In the genomic region with DNA sequence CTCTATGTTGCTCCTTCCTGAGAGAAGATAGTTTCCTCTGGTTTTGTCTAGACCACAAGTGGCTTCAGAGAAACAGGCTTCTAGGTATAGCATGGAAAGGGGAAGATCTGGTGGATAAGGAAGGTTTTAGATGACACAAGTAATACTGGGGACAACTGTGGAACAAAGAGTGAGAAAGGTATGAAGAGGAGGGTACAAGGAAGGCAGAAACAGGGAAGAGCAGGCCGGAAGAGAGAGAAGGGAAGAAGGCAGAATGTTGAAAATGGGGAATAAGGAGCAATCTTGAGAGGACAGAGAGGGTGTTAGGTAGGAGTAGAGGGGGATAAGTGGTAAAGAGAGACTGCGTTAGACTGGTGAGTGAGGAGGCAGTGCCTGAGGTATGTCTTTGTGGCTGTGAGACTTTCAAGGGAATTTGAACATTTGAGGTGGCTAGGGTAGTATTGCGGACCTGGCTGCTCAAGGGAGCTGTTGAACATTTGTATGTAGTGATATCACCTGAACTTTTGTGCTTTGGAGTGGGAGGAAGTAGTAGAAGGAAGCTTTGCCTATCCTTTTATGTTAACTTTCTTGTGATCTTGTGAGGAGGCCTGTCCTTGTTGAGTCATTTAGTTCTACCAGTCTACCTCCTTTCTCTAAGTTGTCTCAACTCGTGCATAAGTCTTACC, we compare ENCODE assay signal across 14 cellular contexts.
DNase-seq lines count a peak whose midpoint lies in the region; ATAC-seq, FAIRE-seq and TF ChIP-seq lines count a peak whose summit lies in the region.
"Had no signal": no experiment of that assay in that cellular context is flagged by ENCODE, and none has a peak within 500 bp of the region (broad histone marks: within the 10 kb centered on the region; RNA-seq: fewer than 3 reads in every experiment).

No MANE protein-coding gene starts in this region.

- peak; percentile 26 for DNase-seq in DND-41
- DNase-seq in IMR-90 = peak; percentile 35
- peak; percentile 26 for DNase-seq in activated CD8-positive, alpha-beta T cell treated with anti-CD3 and anti-CD28 coated beads for 36 hours
- no peak for DNase-seq in left lung
- DNase-seq in SJCRH30 = no peak
- DNase-seq in superior temporal gyrus (ENCODE audit: extremely low spot score) = no peak
- DNase-seq in GM19239 (ENCODE audit: insufficient read length, low spot score) = no peak
- DNase-seq: activated CD4-positive, CD25-positive, alpha-beta regulatory T cell; DMS 273 treated with DMSO at 0.1 percent for 48 hours; GM23248; kidney; NCI-H1105; pancreas had no signal

- ATAC-seq in DND-41 (ENCODE audit: insufficient read depth, low read depth) = peak; percentile 84
- no peak for ATAC-seq in IMR-90 (ENCODE audit: low read depth)
- peak; percentile 87 for ATAC-seq in activated CD8-positive, alpha-beta T cell treated with anti-CD3 and anti-CD28 coated beads for 36 hours
- ATAC-seq in left lung = peak; percentile 41
- no peak for ATAC-seq in HG02970 (IDR thresholded peaks at IDR 0.05; ENCODE audit: low FRiP score, unreplicated experiment)

- H4K8ac ChIP-seq in IMR-90 (ENCODE audit: low read depth in 2 of 2, low read length in 2 of 2) = no peak overlapping the region

- H3K4me1 ChIP-seq in DND-41 (ENCODE audit: insufficient read depth, low read length) (peaks cover 31% of the 10 kb centered on the region), IMR-90 (ENCODE audit: control insufficient read depth, insufficient read depth, low read length) (peaks cover 18% of the 10 kb centered on the region), left lung (peaks cover 0 to 90% of the 10 kb centered on the region in 2 donors), SJCRH30 (peaks cover 11% of the 10 kb centered on the region; the same call in 1 of the 2 replicates)

- WGBS in IMR-90 (ENCODE audit: extremely low coverage in 2 of 2, insufficient read length in 1 of 2), 2 experiments = 100% methylated on average over 1 to 2 of the region's 4 CpGs

- no peak overlapping the region for H3K18ac ChIP-seq in IMR-90 (ENCODE audit: low read depth, low read length)

- H4K91ac ChIP-seq in IMR-90 (ENCODE audit: insufficient read depth, low read depth, low read length) = no peak overlapping the region

- TF ChIP-seq RAD21 in IMR-90 (IDR thresholded peaks at IDR 0.05; ENCODE audit: low read length) = no peak

- no peaks in the 10 kb centered on the region for H3K9me3 ChIP-seq in DND-41 (ENCODE audit: insufficient read depth, low read length, severe bottlenecking)
- no peaks in the 10 kb centered on the region for H3K9me3 ChIP-seq in IMR-90 (ENCODE audit: control insufficient read depth, insufficient read depth, low read length)
- H3K9me3 ChIP-seq in left lung = no peaks in the 10 kb centered on the region
- no peaks in the 10 kb centered on the region for H3K9me3 ChIP-seq in SJCRH30 (replicated peaks)
- H3K9me3 ChIP-seq: pancreas had no signal

- no peaks in the 10 kb centered on the region for H3K27me3 ChIP-seq in DND-41 (ENCODE audit: insufficient read depth, low read length, poor library complexity)
- H3K27me3 ChIP-seq in IMR-90 (ENCODE audit: control insufficient read depth, insufficient read depth, low read length) = no peaks in the 10 kb centered on the region
- H3K27me3 ChIP-seq in left lung = no peaks in the 10 kb centered on the region
- no peaks in the 10 kb centered on the region for H3K27me3 ChIP-seq in SJCRH30
- H3K27me3 ChIP-seq: pancreas had no signal

- H3K4me1 Mint-ChIP-seq in activated CD8-positive, alpha-beta T cell treated with anti-CD3 and anti-CD28 coated beads for 36 hours (ENCODE audit: low read depth) = peaks cover 59% of the 10 kb centered on the region

- CTCF ChIA-PET in IMR-90 (lab: Yijun Ruan, JAX) = no interaction called here
- CTCF ChIA-PET in activated CD8-positive, alpha-beta T cell treated with anti-CD3 and anti-CD28 coated beads for 36 hours (lab: Charles Lee) = no interaction called here

- no peak overlapping the region for H2AFZ ChIP-seq in DND-41 (ENCODE audit: low read depth, low read length)
- no peak overlapping the region for H2AFZ ChIP-seq in IMR-90 (replicated peaks; ENCODE audit: low read length, poor library complexity)
- H2AFZ ChIP-seq: GM23248 had no signal

- TF ChIP-seq POLR2A in IMR-90 (IDR thresholded peaks at IDR 0.05; ENCODE audit: low read depth, low read length) = no peak

- H3K56ac ChIP-seq in IMR-90 (ENCODE audit: extremely low read depth, insufficient read depth, low read length) = no peak overlapping the region

- H3K4me2 ChIP-seq in DND-41 (ENCODE audit: insufficient read depth, low read length) (no peak overlapping the region), IMR-90 (ENCODE audit: low read depth, low read length) (no peak overlapping the region)

- H2BK20ac ChIP-seq in IMR-90 (ENCODE audit: low read depth, low read length) = no peak overlapping the region

- TF ChIP-seq CTCF in DND-41 (IDR thresholded peaks at IDR 0.05; ENCODE audit: borderline replicate concordance, extremely low read depth, low read length, poor library complexity, severe bottlenecking) = no peak
- no peak for TF ChIP-seq CTCF in IMR-90 (conservative IDR thresholded peaks at IDR 0.05; ENCODE audit: low read depth, low read length)
- TF ChIP-seq CTCF in activated CD8-positive, alpha-beta T cell treated with anti-CD3 and anti-CD28 coated beads for 36 hours (IDR thresholded peaks at IDR 0.05) = no peak
- TF ChIP-seq CTCF in left lung (IDR thresholded peaks at IDR 0.05) = no peak

- no peak overlapping the region for H2BK5ac ChIP-seq in IMR-90 (ENCODE audit: low read depth, low read length, poor library complexity, severe bottlenecking)

- no peaks in the 10 kb centered on the region for H3K9me3 Mint-ChIP-seq in activated CD8-positive, alpha-beta T cell treated with anti-CD3 and anti-CD28 coated beads for 36 hours

- 0 out of 2 replicates have a peak overlapping the region, but pooled peaks have one; percentile 16 for H3K9ac ChIP-seq in DND-41 (ENCODE audit: low read depth, low read length)
- H3K9ac ChIP-seq in IMR-90 (ENCODE audit: low read depth, low read length) = no peak overlapping the region
- H3K9ac ChIP-seq: GM23248 had no signal

- peaks cover 35% of the 10 kb centered on the region for H3K9me1 ChIP-seq in IMR-90 (ENCODE audit: insufficient read depth, low read length)

- no peak overlapping the region for H2AK9ac ChIP-seq in IMR-90 (replicated peaks; ENCODE audit: low read depth, low read length, poor library complexity)

- H3K4ac ChIP-seq in IMR-90 (ENCODE audit: low read depth, low read length) = no peak overlapping the region

- POLR2A ChIA-PET in IMR-90 (lab: Charles Lee; ENCODE audit: unreplicated experiment) = no interaction called here
- POLR2A ChIA-PET in activated CD8-positive, alpha-beta T cell treated with anti-CD3 and anti-CD28 coated beads for 36 hours (lab: Charles Lee) = interaction anchor here (0.7 kb wide), 1 partner anchor 432 kb away, joined by 3 read pairs; no protein-coding TSS in a partner anchor

- peaks cover 53% of the 10 kb centered on the region for H3K79me2 ChIP-seq in DND-41 (ENCODE audit: insufficient read depth, low read length)

- no peak overlapping the region for H2AK5ac ChIP-seq in IMR-90 (ENCODE audit: low read depth, low read length)

- H3K79me1 ChIP-seq in IMR-90 (ENCODE audit: low read depth in 1 of 2, low read length in 2 of 2) = peaks cover 52 to 85% of the 10 kb centered on the region in 2 experiments

- in situ Hi-C loops in IMR-90 (cut with MboI; ENCODE audit: low sequenced_read_pairs) = no loop called here

- dilution Hi-C loops in IMR-90 (cut with HindIII; ENCODE audit: low sequenced_read_pairs, unreplicated experiment) = no loop called here

- H3K14ac ChIP-seq in IMR-90 (replicated peaks; ENCODE audit: low read depth, low read length) = no peak overlapping the region

- H3K27ac ChIP-seq in DND-41 (ENCODE audit: low read length) (peak overlapping the region; percentile 33), IMR-90 (ENCODE audit: insufficient read depth, low read length) (no peak overlapping the region), left lung (peak overlapping the region in 1 of 2 donors; percentile 30), SJCRH30 (no peak overlapping the region)
- H3K27ac ChIP-seq: GM23248 had no signal

- no TSS peak for BruUV-seq in IMR-90 (replicated peaks; lab: Mats Ljungman, UMichigan)

- H2BK120ac ChIP-seq in IMR-90 (ENCODE audit: low read depth, low read length) = no peak overlapping the region

- intact Hi-C loops in IMR-90 (cut with micrococcal nuclease) (no loop called here), left lung (cut with DNase I) (no loop called here)
- intact Hi-C loops in activated CD8-positive, alpha-beta T cell treated with anti-CD3 and anti-CD28 coated beads for 36 hours (cut with micrococcal nuclease) = no loop called here

- H3K4me3 Mint-ChIP-seq in activated CD8-positive, alpha-beta T cell treated with anti-CD3 and anti-CD28 coated beads for 36 hours = no peak overlapping the region

- no peak overlapping the region for H2BK15ac ChIP-seq in IMR-90 (ENCODE audit: low read depth, low read length)

- no peak for FAIRE-seq in GM19239 (lab: Jason Lieb, UNC)
- FAIRE-seq: kidney, pancreas had no signal

- H4K20me1 ChIP-seq in DND-41 (ENCODE audit: insufficient read depth, low read length) = peaks cover 44% of the 10 kb centered on the region
- H4K20me1 ChIP-seq in IMR-90 (ENCODE audit: insufficient read depth, low read length) = peaks cover 84% of the 10 kb centered on the region

- H3K36me3 ChIP-seq in DND-41 (ENCODE audit: insufficient read depth, low read length) (no peaks in the 10 kb centered on the region), IMR-90 (ENCODE audit: control insufficient read depth, insufficient read depth, low read length) (no peaks in the 10 kb centered on the region), left lung (no peaks in the 10 kb centered on the region), SJCRH30 (0 out of 2 replicates have a peak, but pooled peaks cover 2% of the 10 kb centered on the region)
- H3K36me3 ChIP-seq: pancreas had no signal

- no peaks in the 10 kb centered on the region for H3K27me3 Mint-ChIP-seq in activated CD8-positive, alpha-beta T cell treated with anti-CD3 and anti-CD28 coated beads for 36 hours

- no peak overlapping the region for H3K23ac ChIP-seq in IMR-90 (ENCODE audit: low read depth, low read length)

- no peak overlapping the region for H4K5ac ChIP-seq in IMR-90 (ENCODE audit: low read depth, low read length)

- no peaks in the 10 kb centered on the region for H3K36me3 Mint-ChIP-seq in activated CD8-positive, alpha-beta T cell treated with anti-CD3 and anti-CD28 coated beads for 36 hours (ENCODE audit: low read depth)

- H3K4me3 ChIP-seq in DND-41 (ENCODE audit: low read depth in 1 of 2, low read length in 2 of 2) = no peak overlapping the region
- H3K4me3 ChIP-seq in IMR-90 (ENCODE audit: insufficient read depth, low read depth, low read length) = no peak overlapping the region
- H3K4me3 ChIP-seq in left lung = no peak overlapping the region
- no peak overlapping the region for H3K4me3 ChIP-seq in SJCRH30
- H3K4me3 ChIP-seq: GM23248, pancreas had no signal

- H3K27ac Mint-ChIP-seq in activated CD8-positive, alpha-beta T cell treated with anti-CD3 and anti-CD28 coated beads for 36 hours = peak overlapping the region; percentile 65

TF ChIP-seq in IMR-90, 13 proteins besides CTCF, POLR2A, EP300 and RAD21 (continues in another document):
- TF ChIP-seq SMC3 (IDR thresholded peaks at IDR 0.05; ENCODE audit: low read depth, low read length) (no peak), BHLHE40 (IDR thresholded peaks at IDR 0.05; ENCODE audit: low read depth, low read length) (no peak), RCOR1 (IDR thresholded peaks at IDR 0.05; ENCODE audit: insufficient replicate concordance, low read length) (no peak), CHD1 (IDR thresholded peaks at IDR 0.05; ENCODE audit: low read depth, low read length) (no peak)

Comparison
In these comparisons a context has a peak if more than half of its experiments do, and no peak if none do; other contexts are left out.
1. ATAC-seq: peak in DND-41 (single experiment), activated CD8-positive, alpha-beta T cell treated with anti-CD3 and anti-CD28 coated beads for 36 hours (single experiment) and left lung (single experiment); none in IMR-90 (single experiment) and HG02970 (single experiment).
2. DNase-seq: peak in DND-41 (single experiment), IMR-90 (single experiment) and activated CD8-positive, alpha-beta T cell treated with anti-CD3 and anti-CD28 coated beads for 36 hours (single experiment); none in left lung (0 of 2), SJCRH30 (0 of 2), superior temporal gyrus (single experiment) and GM19239 (single experiment).